In the genomic region with DNA sequence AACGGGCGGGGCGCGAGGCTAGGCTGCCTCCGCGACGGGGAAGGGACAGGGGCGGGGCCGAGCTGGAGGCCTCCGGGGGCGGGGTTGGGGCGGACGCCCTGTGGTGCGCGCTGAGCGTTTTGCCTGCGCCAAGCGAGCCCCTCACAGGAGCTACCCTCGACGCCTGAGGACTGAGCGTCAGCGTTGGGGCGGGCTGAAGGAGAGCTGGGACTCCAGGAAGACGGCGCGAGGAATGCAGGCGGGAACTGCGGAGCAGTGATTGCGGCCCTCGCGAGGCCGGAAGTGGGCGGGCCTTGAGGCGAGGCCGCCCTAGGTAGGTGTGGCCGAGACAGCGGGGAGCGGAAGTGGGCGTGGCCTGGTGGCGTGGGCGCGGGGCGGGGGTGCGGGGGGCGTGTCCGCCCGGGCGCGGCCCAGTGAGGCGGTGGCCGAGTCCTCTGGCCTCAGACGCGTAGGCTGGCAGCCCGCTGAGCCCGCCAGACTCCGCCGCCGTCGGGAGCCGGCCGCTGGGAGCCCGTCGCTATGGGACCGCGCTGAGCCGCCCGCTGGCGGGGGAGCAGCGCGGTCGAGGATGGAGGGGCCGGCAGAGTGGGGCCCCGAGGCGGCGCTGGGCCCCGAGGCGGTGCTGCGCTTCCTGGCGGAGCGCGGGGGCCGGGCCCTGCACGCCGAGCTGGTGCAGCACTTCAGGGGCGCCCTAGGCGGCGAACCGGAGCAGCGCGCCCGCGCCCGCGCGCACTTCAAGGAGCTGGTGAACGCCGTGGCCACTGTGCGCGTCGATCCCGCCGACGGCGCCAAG, we compare ENCODE assay signal across 8 cellular contexts. TPM values are rescaled to one million over a fixed set of nuclear protein-coding genes. Genes with fewer than 3 reads are reported as not detected.
DNase-seq lines count a peak whose midpoint lies in the region; ATAC-seq and TF ChIP-seq lines count a peak whose summit lies in the region.

A gene (minus strand): TSS at position 45 of the 793 bp plus-strand sequence. CDS start 139 bp downstream, outside the sequence.
A gene with protein sequence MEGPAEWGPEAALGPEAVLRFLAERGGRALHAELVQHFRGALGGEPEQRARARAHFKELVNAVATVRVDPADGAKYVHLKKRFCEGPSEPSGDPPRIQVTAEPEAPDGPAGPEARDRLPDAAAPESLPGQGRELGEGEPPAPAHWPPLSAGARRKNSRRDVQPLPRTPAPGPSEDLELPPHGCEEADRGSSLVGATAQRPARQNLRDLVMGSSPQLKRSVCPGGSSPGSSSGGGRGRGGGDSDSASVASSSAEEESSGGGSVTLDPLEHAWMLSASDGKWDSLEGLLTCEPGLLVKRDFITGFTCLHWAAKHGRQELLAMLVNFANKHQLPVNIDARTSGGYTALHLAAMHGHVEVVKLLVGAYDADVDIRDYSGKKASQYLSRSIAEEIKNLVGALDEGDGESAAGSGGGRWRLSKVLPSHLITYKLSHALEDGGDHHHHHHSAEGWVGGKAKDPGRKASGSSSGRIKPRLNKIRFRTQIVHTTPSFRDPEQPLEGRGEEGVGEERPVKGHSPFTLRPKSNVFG (plus strand): TSS at position 443 of the 793 bp plus-strand sequence. CDS start 126 bp downstream, at position 569.

- H3K4me1 ChIP-seq in SJCRH30, result no peaks in the 10 kb centered on the region
- peaks cover 0 to 76% (median 14%) of the 10 kb centered on the region in 3 donors for H3K4me1 ChIP-seq in gastroesophageal sphincter
- peaks cover 28% of the 10 kb centered on the region for H3K4me1 ChIP-seq in neuron (ENCODE audit: insufficient read depth, low read length)
- peaks cover 14 to 63% (median 46%) of the 10 kb centered on the region in 4 donors for H3K4me1 ChIP-seq in stomach

- TF ChIP-seq POLR2A in gastroesophageal sphincter (IDR thresholded peaks at IDR 0.05) (peak; percentile 93 to 96), stomach (IDR thresholded peaks at IDR 0.05) (no peak)

- WGBS in gastroesophageal sphincter (ENCODE audit: low coverage in 1 of 2), 2 donors, result no CpG with 5 or more reads among the region's 104 CpGs
- WGBS in stomach, 5 donors, result 1 to 8% (median 2%) methylated on average over 48 to 100 of the region's 104 CpGs

- intact Hi-C loops in activated naive CD4-positive, alpha-beta T cell treated with anti-CD3 and anti-CD28 coated beads for 36 hours (cut with micrococcal nuclease), result loop anchor here (1.0 to 10.0 kb wide), 6 partner anchors 69 to 899 kb away; a partner anchor contains a TSS
- intact Hi-C loops in stomach (cut with DNase I; ENCODE audit: low total_unique reads), result no loop called here

- peak within 1 kb of the TSS; percentile 80 for H2AFZ ChIP-seq in neuron (ENCODE audit: low read depth, low read length)

- H3K36me3 Mint-ChIP-seq in activated naive CD4-positive, alpha-beta T cell treated with anti-CD3 and anti-CD28 coated beads for 36 hours (ENCODE audit: low read depth), result no peaks in the 10 kb centered on the region

- peak within 1 kb of the TSS; percentile 88 for H3K27ac ChIP-seq in SJCRH30
- peak within 1 kb of the TSS; percentile 94 to 100 (median 98) for H3K27ac ChIP-seq in gastroesophageal sphincter
- peak within 1 kb of the TSS; percentile 94 to 100 (median 98) for H3K27ac ChIP-seq in stomach

- H3K27me3 Mint-ChIP-seq in activated naive CD4-positive, alpha-beta T cell treated with anti-CD3 and anti-CD28 coated beads for 36 hours (ENCODE audit: low read depth), result peaks cover 64% of the 10 kb centered on the region

- CTCF ChIA-PET in activated naive CD4-positive, alpha-beta T cell treated with anti-CD3 and anti-CD28 coated beads for 36 hours (lab: Charles Lee), result interaction anchor here (0.8 to 1.1 kb wide), 2 partner anchors 49 to 103 kb away, joined by 4 read pairs; no protein-coding TSS in a partner anchor

- DNase-seq in CD1c-positive myeloid dendritic cell (ENCODE audit: extremely low spot score), result peak; percentile 97
- DNase-seq in HUDEP-2 (lab: John Stamatoyannopoulos, UW; ENCODE audit: unreplicated experiment in 76 of 76), result peak in 56 of 76 experiments; percentile 5 to 77 (median 46)
- peak; percentile 98 to 99 for DNase-seq in SJCRH30
- peak; percentile 86 for DNase-seq in activated naive CD4-positive, alpha-beta T cell treated with anti-CD3 and anti-CD28 coated beads for 36 hours
- DNase-seq in stomach, result peak; percentile 94

- ATAC-seq in GM21360 (IDR thresholded peaks at IDR 0.05; ENCODE audit: unreplicated experiment) (peak; percentile 75), gastroesophageal sphincter (peak; percentile 95)

- peaks cover 3% of the 10 kb centered on the region for H3K36me3 ChIP-seq in SJCRH30
- no peaks in the 10 kb centered on the region for H3K36me3 ChIP-seq in gastroesophageal sphincter
- H3K36me3 ChIP-seq in neuron (ENCODE audit: insufficient read depth, low read length), result no peaks in the 10 kb centered on the region
- H3K36me3 ChIP-seq in stomach, result no peaks in the 10 kb centered on the region

- peak within 1 kb of the TSS; percentile 89 for H3K4me3 Mint-ChIP-seq in activated naive CD4-positive, alpha-beta T cell treated with anti-CD3 and anti-CD28 coated beads for 36 hours

- no peaks in the 10 kb centered on the region for H3K9me3 ChIP-seq in SJCRH30 (replicated peaks)
- H3K9me3 ChIP-seq in gastroesophageal sphincter, result no peaks in the 10 kb centered on the region
- H3K9me3 ChIP-seq in neuron (ENCODE audit: low read length), result peaks cover 2% of the 10 kb centered on the region
- H3K9me3 ChIP-seq in stomach, result no peaks in the 10 kb centered on the region

- TF ChIP-seq EP300 in gastroesophageal sphincter (IDR thresholded peaks at IDR 0.05), result no peak
- peak; percentile 56 for TF ChIP-seq EP300 in stomach (IDR thresholded peaks at IDR 0.05)

- H3K4me3 ChIP-seq in SJCRH30 (peak within 1 kb of the TSS; percentile 92), gastroesophageal sphincter (peak within 1 kb of the TSS; percentile 63 to 92), neuron (ENCODE audit: low read length) (peak within 1 kb of the TSS; percentile 96), stomach (peak within 1 kb of the TSS; percentile 47 to 89 (median 76))

- H3K27me3 ChIP-seq in SJCRH30 (no peaks in the 10 kb centered on the region), gastroesophageal sphincter (no peaks in the 10 kb centered on the region), neuron (ENCODE audit: insufficient read depth, low read length) (no peaks in the 10 kb centered on the region), stomach (peaks cover 0 to 27% (median 13%) of the 10 kb centered on the region in 3 donors)

- peak in 2 of 4 experiments; percentile 23 to 31 for TF ChIP-seq CTCF in gastroesophageal sphincter (IDR thresholded peaks at IDR 0.05)
- no peak for TF ChIP-seq CTCF in stomach (IDR thresholded peaks at IDR 0.05)

- peaks cover 20% of the 10 kb centered on the region for H3K4me1 Mint-ChIP-seq in activated naive CD4-positive, alpha-beta T cell treated with anti-CD3 and anti-CD28 coated beads for 36 hours (ENCODE audit: low read depth)

- H3K9me3 Mint-ChIP-seq in activated naive CD4-positive, alpha-beta T cell treated with anti-CD3 and anti-CD28 coated beads for 36 hours, result no peaks in the 10 kb centered on the region

- no peak within 1 kb of the TSS for H3K27ac Mint-ChIP-seq in activated naive CD4-positive, alpha-beta T cell treated with anti-CD3 and anti-CD28 coated beads for 36 hours

RNA-seq across cellular contexts. Expression of the first gene that starts in this region (rescaled TPM):
- 64.8 and 72.5 TPM in 2 replicates for total RNA-seq in SJCRH30 (2014; rRNA removed; shearing (Covaris generic))
- total RNA-seq in activated naive CD4-positive, alpha-beta T cell treated with anti-CD3 and anti-CD28 coated beads for 36 hours, result 1 to 10 TPM; 2.3 to 2.7 TPM
- total RNA-seq in gastroesophageal sphincter, result 100 to 1,000 TPM; 109 to 157 (median 137) TPM
- 100 to 1,000 TPM in 1 of 5 donors, 10 to 100 TPM in 4; 29.0 to 101 (median 54.9) TPM for total RNA-seq in stomach
- 10 to 100 TPM; 24.9 to 41.9 (median 31.0) TPM for polyA plus RNA-seq in stomach

RNA-seq across cellular contexts. Expression of the second gene that starts in this region (rescaled TPM):
- 7.0 and 7.8 TPM in 2 replicates for total RNA-seq in SJCRH30 (2014; rRNA removed; shearing (Covaris generic))
- total RNA-seq in activated naive CD4-positive, alpha-beta T cell treated with anti-CD3 and anti-CD28 coated beads for 36 hours, result under 1 TPM; 0.38 to 0.44 TPM
- total RNA-seq in gastroesophageal sphincter (10 to 100 TPM; 16.8 to 36.0 (median 28.6) TPM), stomach (10 to 100 TPM in 4 of 5 donors, 1 to 10 TPM in 1; 5.3 to 93.9 (median 16.7) TPM)
- 1 to 10 TPM; 3.3 to 7.6 (median 7.2) TPM for polyA plus RNA-seq in stomach

Comparison
In these comparisons a context has a peak if more than half of its experiments do, and no peak if none do; other contexts are left out.
1. Peak in every context shown above with its lines: DNase-seq, ATAC-seq, H3K4me3 ChIP-seq and H3K27ac ChIP-seq.
2. RNA of the first gene that starts in this region (total RNA-seq): 109 to 157 TPM in gastroesophageal sphincter, 64.8 to 72.5 TPM in SJCRH30 and 29.0 to 101 TPM in stomach; 2.3 to 2.7 TPM in activated naive CD4-positive, alpha-beta T cell treated with anti-CD3 and anti-CD28 coated beads for 36 hours; every median in the first group is over 4 times any median in the second.
3. DNase-seq: peak in every context shown above with its lines; median percentile 98 in SJCRH30; 97 in CD1c-positive myeloid dendritic cell; 94 in stomach; 86 in activated naive CD4-positive, alpha-beta T cell treated with anti-CD3 and anti-CD28 coated beads for 36 hours; 46 in HUDEP-2.
4. POLR2A ChIP-seq: peak in gastroesophageal sphincter (2 of 2); none in stomach (0 of 4).